Comparison of ENCODE assay signal across 27 cellular contexts in genomic region chr1:88610687-88611086, GRCh38.
"Had no signal": no experiment of that assay in that cellular context is flagged by ENCODE, and none has a peak within 500 bp of the region (broad histone marks: within the 10 kb centered on the region; RNA-seq: fewer than 3 reads in every experiment).

No MANE protein-coding gene starts in this region.

- H3K27ac Mint-ChIP-seq: activated CD4-positive, alpha-beta memory T cell treated with anti-CD3 and anti-CD28 coated beads for 36 hours; activated CD4-positive, alpha-beta T cell treated with anti-CD3 and anti-CD28 coated beads for 36 hours; activated CD4-positive, alpha-beta T cell treated with anti-CD3 and anti-CD28 coated beads, Interleukin-2, amount 10 ng/mL, durations not matched to agents 24 days and 14 days; activated CD8-positive, alpha-beta memory T cell treated with anti-CD3 and anti-CD28 coated beads, Interleukin-2, amount 10 ng/mL, durations not matched to agents 7 days and 5 days; activated CD8-positive, alpha-beta T cell treated with anti-CD3 and anti-CD28 coated beads, Interleukin-2, amount 10 ng/mL, durations not matched to agents 7 days and 5 days; activated naive CD4-positive, alpha-beta T cell treated with anti-CD3 and anti-CD28 coated beads, Interleukin-2, amount 10 ng/mL, durations not matched to agents 7 days and 5 days; activated naive CD4-positive, alpha-beta T cell treated with anti-CD3 and anti-CD28 coated beads, Interleukin-2, amount 50 U/mL, for 72 hours; activated naive CD8-positive, alpha-beta T cell treated with anti-CD3 and anti-CD28 coated beads, Interleukin-2, amount 10 ng/mL, durations not matched to agents 7 days and 5 days; activated T-cell treated with anti-CD3 and anti-CD28 coated beads, Interleukin-2, amount 50 U/mL, for 72 hours; effector memory CD8-positive, alpha-beta T cell had no signal

- H3K4me1 ChIP-seq: esophagus muscularis mucosa had no signal

- H3K9me3 ChIP-seq: esophagus muscularis mucosa had no signal

- H3K36me3 Mint-ChIP-seq: activated CD4-positive, alpha-beta memory T cell treated with anti-CD3 and anti-CD28 coated beads for 36 hours; activated CD8-positive, alpha-beta memory T cell treated with anti-CD3 and anti-CD28 coated beads, Interleukin-2, amount 10 ng/mL, durations not matched to agents 7 days and 5 days; activated naive CD4-positive, alpha-beta T cell treated with anti-CD3 and anti-CD28 coated beads, Interleukin-2, amount 10 ng/mL, durations not matched to agents 7 days and 5 days; activated naive CD4-positive, alpha-beta T cell treated with anti-CD3 and anti-CD28 coated beads, Interleukin-2, amount 50 U/mL, for 72 hours; activated naive CD8-positive, alpha-beta T cell treated with anti-CD3 and anti-CD28 coated beads, Interleukin-2, amount 10 ng/mL, durations not matched to agents 7 days and 5 days had no signal

- H3K9me3 Mint-ChIP-seq: activated CD4-positive, alpha-beta memory T cell treated with anti-CD3 and anti-CD28 coated beads for 36 hours; activated CD4-positive, alpha-beta T cell treated with anti-CD3 and anti-CD28 coated beads, Interleukin-2, amount 10 ng/mL, durations not matched to agents 24 days and 14 days; activated naive CD4-positive, alpha-beta T cell treated with anti-CD3 and anti-CD28 coated beads, Interleukin-2, amount 10 ng/mL, durations not matched to agents 7 days and 5 days; activated naive CD4-positive, alpha-beta T cell treated with anti-CD3 and anti-CD28 coated beads, Interleukin-2, amount 50 U/mL, for 72 hours; activated T-cell treated with anti-CD3 and anti-CD28 coated beads, Interleukin-2, amount 50 U/mL, for 72 hours; central memory CD8-positive, alpha-beta T cell; effector memory CD8-positive, alpha-beta T cell had no signal

- ATAC-seq: activated CD4-positive, alpha-beta T cell treated with anti-CD3 and anti-CD28 coated beads for 36 hours; activated CD8-positive, alpha-beta memory T cell treated with anti-CD3 and anti-CD28 coated beads, Interleukin-2, amount 10 ng/mL, durations not matched to agents 7 days and 5 days; activated CD8-positive, alpha-beta T cell treated with anti-CD3 and anti-CD28 coated beads, Interleukin-2, amount 10 ng/mL, durations not matched to agents 7 days and 5 days; activated naive CD4-positive, alpha-beta T cell treated with anti-CD3 and anti-CD28 coated beads, Interleukin-2, amount 50 U/mL, for 72 hours; activated T-cell treated with anti-CD3 and anti-CD28 coated beads, Interleukin-2, amount 50 U/mL, for 72 hours; effector memory CD8-positive, alpha-beta T cell had no signal

- H3K36me3 ChIP-seq: brain microvascular endothelial cell, esophagus muscularis mucosa had no signal

- H3K4me3 Mint-ChIP-seq: activated CD4-positive, alpha-beta memory T cell treated with anti-CD3 and anti-CD28 coated beads for 36 hours; activated CD4-positive, alpha-beta T cell treated with anti-CD3 and anti-CD28 coated beads for 36 hours; activated CD4-positive, alpha-beta T cell treated with anti-CD3 and anti-CD28 coated beads, Interleukin-2, amount 10 ng/mL, durations not matched to agents 24 days and 14 days; activated CD8-positive, alpha-beta memory T cell treated with anti-CD3 and anti-CD28 coated beads, Interleukin-2, amount 10 ng/mL, durations not matched to agents 7 days and 5 days; activated CD8-positive, alpha-beta T cell treated with anti-CD3 and anti-CD28 coated beads, Interleukin-2, amount 10 ng/mL, durations not matched to agents 7 days and 5 days; activated naive CD4-positive, alpha-beta T cell treated with anti-CD3 and anti-CD28 coated beads, Interleukin-2, amount 10 ng/mL, durations not matched to agents 7 days and 5 days; activated naive CD8-positive, alpha-beta T cell treated with anti-CD3 and anti-CD28 coated beads, Interleukin-2, amount 10 ng/mL, durations not matched to agents 7 days and 5 days; activated T-cell treated with anti-CD3 and anti-CD28 coated beads, Interleukin-2, amount 50 U/mL, for 72 hours; central memory CD8-positive, alpha-beta T cell; effector memory CD8-positive, alpha-beta T cell had no signal

- H3K4me1 Mint-ChIP-seq: activated CD4-positive, alpha-beta T cell treated with anti-CD3 and anti-CD28 coated beads, Interleukin-2, amount 10 ng/mL, durations not matched to agents 24 days and 14 days; central memory CD8-positive, alpha-beta T cell had no signal

- H3K27me3 ChIP-seq: brain microvascular endothelial cell, esophagus muscularis mucosa had no signal

- H3K4me3 ChIP-seq: esophagus muscularis mucosa had no signal

- DNase-seq: activated CD4-positive, alpha-beta memory T cell treated with anti-CD3 and anti-CD28 coated beads for 36 hours; activated CD4-positive, alpha-beta T cell treated with anti-CD3 and anti-CD28 coated beads for 36 hours; activated CD4-positive, alpha-beta T cell treated with anti-CD3 and anti-CD28 coated beads, Interleukin-2, amount 10 ng/mL, durations not matched to agents 24 days and 14 days; activated CD4-positive, CD25-positive, alpha-beta regulatory T cell; activated CD4-positive, CD25-positive, alpha-beta regulatory T cell treated with anti-CD3 and anti-CD28 coated beads, Interleukin-2, amount 50 U/mL, for 72 hours; activated CD8-positive, alpha-beta memory T cell treated with anti-CD3 and anti-CD28 coated beads, Interleukin-2, amount 10 ng/mL, durations not matched to agents 7 days and 5 days; activated CD8-positive, alpha-beta memory T cell treated with anti-CD3 and anti-CD28 coated beads, Interleukin-2, amount 50 U/mL, for 4 hours; activated CD8-positive, alpha-beta T cell treated with anti-CD3 and anti-CD28 coated beads, Interleukin-2, amount 10 ng/mL, durations not matched to agents 7 days and 5 days; activated gamma-delta T cell; activated naive CD4-positive, alpha-beta T cell; activated naive CD4-positive, alpha-beta T cell treated with anti-CD3 and anti-CD28 coated beads, Interleukin-2, amount 10 ng/mL, durations not matched to agents 7 days and 5 days; activated naive CD8-positive, alpha-beta T cell treated with anti-CD3 and anti-CD28 coated beads, Interleukin-2, amount 10 ng/mL, durations not matched to agents 7 days and 5 days; activated T-cell treated with anti-CD3 and anti-CD28 coated beads, Interleukin-2, amount 50 U/mL, for 1 hour; activated T-cell treated with anti-CD3 and anti-CD28 coated beads, Interleukin-2, amount 50 U/mL, for 72 hours; amniotic stem cell; anterior cingulate cortex; brain microvascular endothelial cell; cortex of kidney; dermis blood vessel endothelial cell; effector CD4-positive, alpha-beta T cell; effector memory CD8-positive, alpha-beta T cell; erythroblast; head of caudate nucleus; T-helper 2 cell had no signal

- H3K27ac ChIP-seq: brain microvascular endothelial cell, esophagus muscularis mucosa had no signal
